Comparison of ENCODE assay signal across 9 cellular contexts in genomic region chr2:184597571-184597980, GRCh38. TPM values are rescaled to one million over a fixed set of nuclear protein-coding genes. Genes with fewer than 3 reads are reported as not detected.
A peak's percentile ranks its signal among the peaks of the same experiment; 100 is the strongest.
DNase-seq lines count a peak whose midpoint lies in the region; ATAC-seq and TF ChIP-seq lines count a peak whose summit lies in the region.
"Had no signal": no experiment of that assay in that cellular context is flagged by ENCODE, and none has a peak within 500 bp of the region (broad histone marks: within the 10 kb centered on the region; RNA-seq: fewer than 3 reads in every experiment).

No MANE protein-coding gene starts in this region.

- H3K27ac ChIP-seq in coronary artery = no peak overlapping the region

- POLR2A ChIA-PET in GM10248 (lab: Yijun Ruan, JAX) = no interaction called here

- TF ChIP-seq CTCF in GM10248 (IDR thresholded peaks at IDR 0.05; ENCODE audit: control extremely low read depth, extremely low read depth, low read depth, missing control alignments) (no peak), coronary artery (IDR thresholded peaks at IDR 0.05) (no peak)

- H3K4me3 ChIP-seq in coronary artery = peak overlapping the region; percentile 76

- CTCF ChIA-PET in GM10248 (lab: Yijun Ruan, JAX) = interaction anchor here (1.3 to 2.2 kb wide), 2 partner anchors 9 to 12 kb away, joined by 3 to 6 read pairs; no protein-coding TSS in a partner anchor

- ATAC-seq in HG02759 (IDR thresholded peaks at IDR 0.05; ENCODE audit: unreplicated experiment) = peak; percentile 20
- ATAC-seq in stimulated activated naive CD8-positive, alpha-beta T cell treated with anti-CD3 and anti-CD28 coated beads, Interleukin-15, Interleukin-2, amounts not matched to agents 100 U/mL and 50 U/mL, for 24 hours = no peak

- peak; percentile 20 for DNase-seq in GM10248 (ENCODE audit: extremely low spot score)
- DNase-seq in RPMI7951 (ENCODE audit: low read depth) = peak; percentile 5
- no peak for DNase-seq in coronary artery (ENCODE audit: low spot score)
- DNase-seq in left kidney (ENCODE audit: low read depth, low spot score) = peak; percentile 70
- DNase-seq in stimulated activated naive CD8-positive, alpha-beta T cell treated with anti-CD3 and anti-CD28 coated beads, Interleukin-15, Interleukin-2, amounts not matched to agents 100 U/mL and 50 U/mL, for 24 hours = peak; percentile 3
- DNase-seq in NCI-H1048 (lab: John Stamatoyannopoulos, UW) = no peak
- DNase-seq in effector CD4-positive, alpha-beta T cell = no peak

RNA-seq across cellular contexts. Expression of gene ZNF804A, which starts 0.8 kb away (rescaled TPM):
- 0.10 and 0.24 TPM in 2 replicates for total RNA-seq in RPMI7951 (2014; rRNA removed; shearing (Covaris generic))
- total RNA-seq: T-helper 1 cell treated with Interleukin-12 subunit alpha and Interleukin-12 subunit beta and Interleukin-4 antibody, amounts not matched to agents 30 ng/mL and 1 ng/mL, for 36 hours had no signal

Comparison
In these comparisons a context has a peak if more than half of its experiments do, and no peak if none do; other contexts are left out.
1. DNase-seq: peak in GM10248 (single experiment), RPMI7951 (single experiment), left kidney (single experiment) and stimulated activated naive CD8-positive, alpha-beta T cell treated with anti-CD3 and anti-CD28 coated beads, Interleukin-15, Interleukin-2, amounts not matched to agents 100 U/mL and 50 U/mL, for 24 hours (single experiment); none in coronary artery (single experiment), NCI-H1048 (single experiment) and effector CD4-positive, alpha-beta T cell (single experiment).